8 cellular contexts compared by ENCODE assay signal in genomic region chr18:5542393-5543035, GRCh38. TPM values are rescaled to one million over a fixed set of nuclear protein-coding genes. Genes with fewer than 3 reads are reported as not detected.
DNase-seq lines count a peak whose midpoint lies in the region; ATAC-seq and TF ChIP-seq lines count a peak whose summit lies in the region.

No MANE protein-coding gene starts in this region.

- no peaks in the 10 kb centered on the region for H3K79me2 ChIP-seq in fibroblast of lung (ENCODE audit: control insufficient read depth, insufficient read depth, low read length)

- ATAC-seq in HG03159 (IDR thresholded peaks at IDR 0.05; ENCODE audit: unreplicated experiment), result no peak
- no peak for ATAC-seq in HG03280 (IDR thresholded peaks at IDR 0.05; ENCODE audit: unreplicated experiment)

- H4K20me1 ChIP-seq in fibroblast of lung (ENCODE audit: control insufficient read depth, extremely low read depth, insufficient read depth, low read length), result no peaks in the 10 kb centered on the region

- H3K27ac Mint-ChIP-seq in osteocyte (ENCODE audit: unreplicated experiment), result peak overlapping the region; percentile 54

- peaks cover 14% of the 10 kb centered on the region for H3K4me1 Mint-ChIP-seq in osteocyte (ENCODE audit: unreplicated experiment)

- DNase-seq in DMS 273 treated with DMSO at 0.1 percent for 48 hours (lab: John Stamatoyannopoulos, UW) (peak; percentile 30), NT2/D1 (ENCODE audit: low read depth, low spot score) (no peak), fibroblast of lung (ENCODE audit: low read depth in 2 of 2) (peak; percentile 26 to 34), osteocyte (ENCODE audit: extremely low spot score, unreplicated experiment) (no peak), HuH-7 (ENCODE audit: low spot score) (no peak), medulla oblongata (ENCODE audit: extremely low spot score) (no peak)

- H3K36me3 ChIP-seq in NT2/D1 (ENCODE audit: insufficient read depth, insufficient read length, low read length) (no peaks in the 10 kb centered on the region), fibroblast of lung (ENCODE audit: control insufficient read depth, insufficient read depth, low read length) (no peaks in the 10 kb centered on the region)

- no peak overlapping the region for H3K27ac ChIP-seq in fibroblast of lung (ENCODE audit: insufficient read depth, low read length)

- H3K4me3 ChIP-seq in NT2/D1 (ENCODE audit: insufficient read length, low read depth) (peak overlapping the region; percentile 56), fibroblast of lung (replicated peaks in 1 of 4; ENCODE audit: control extremely low read depth in 1 of 4, insufficient read depth in 1 of 4, low read depth in 3 of 4, low read length in 4 of 4) (peak overlapping the region; percentile 36 to 61 (median 45))

- no peaks in the 10 kb centered on the region for H3K4me1 ChIP-seq in NT2/D1 (ENCODE audit: insufficient read depth, insufficient read length)
- H3K4me1 ChIP-seq in fibroblast of lung (ENCODE audit: control insufficient read depth, extremely low read depth, insufficient read depth, low read length), result no peaks in the 10 kb centered on the region

- peak overlapping the region; percentile 77 for H3K4me3 Mint-ChIP-seq in osteocyte (ENCODE audit: unreplicated experiment)

- no peaks in the 10 kb centered on the region for H3K9me3 Mint-ChIP-seq in osteocyte (ENCODE audit: unreplicated experiment)

- no peaks in the 10 kb centered on the region for H3K9me3 ChIP-seq in NT2/D1 (ENCODE audit: insufficient read depth, low read length)
- H3K9me3 ChIP-seq in fibroblast of lung (ENCODE audit: control insufficient read depth, insufficient read depth, low read depth, low read length), result no peaks in the 10 kb centered on the region

- H2AFZ ChIP-seq in fibroblast of lung (ENCODE audit: low read length), result no peak overlapping the region

- H3K27me3 ChIP-seq in NT2/D1 (ENCODE audit: insufficient read depth, insufficient read length) (peaks cover 22% of the 10 kb centered on the region), fibroblast of lung (ENCODE audit: control insufficient read depth, insufficient read depth, low read length) (no peaks in the 10 kb centered on the region)

- peak overlapping the region; percentile 36 for H3K9ac ChIP-seq in NT2/D1 (ENCODE audit: insufficient read length, low read depth)
- H3K9ac ChIP-seq in fibroblast of lung (ENCODE audit: insufficient read depth, low read length), result no peak overlapping the region

- H3K4me2 ChIP-seq in fibroblast of lung (ENCODE audit: extremely low read depth, insufficient read depth, low read length), result peak overlapping the region; percentile 44

- H3K36me3 Mint-ChIP-seq in osteocyte (ENCODE audit: unreplicated experiment), result no peaks in the 10 kb centered on the region

- TF ChIP-seq CTCF in fibroblast of lung (conservative IDR thresholded peaks at IDR 0.05 in 1 of 2, IDR thresholded peaks at IDR 0.05 in 1 of 2; ENCODE audit: low read depth in 1 of 2, low read length in 2 of 2), result no peak
- TF ChIP-seq CTCF in osteocyte (IDR thresholded peaks at IDR 0.05), result no peak

- peaks cover 3% of the 10 kb centered on the region for H3K27me3 Mint-ChIP-seq in osteocyte (ENCODE audit: unreplicated experiment)

RNA-seq across cellular contexts. Expression of gene EPB41L3, which starts 1.3 kb away (rescaled TPM):
- 29.9 and 37.0 TPM in 2 replicates for total RNA-seq in fibroblast of lung
- 3.1 and 34.0 TPM in 2 replicates for polyA plus RNA-seq in fibroblast of lung
- 2.8 and 28.8 TPM in 2 replicates for polyA plus RNA-seq in fibroblast of lung (2012)
- polyA minus RNA-seq in fibroblast of lung (ENCODE audit: low replicate concordance), result 59.3 TPM in 1 of 2 replicates, not detected in the other
- total RNA-seq in osteocyte, result 15.6 and 15.7 TPM in 2 replicates

Comparison
In these comparisons a context has a peak if more than half of its experiments do, and no peak if none do; other contexts are left out.
1. DNase-seq: peak in DMS 273 treated with DMSO at 0.1 percent for 48 hours (single experiment) and fibroblast of lung (2 of 2); none in NT2/D1 (single experiment), osteocyte (single experiment), HuH-7 (single experiment) and medulla oblongata (single experiment).